In genomic region chr16:8173111-8173644, GRCh38 we compare ENCODE assay signal across 8 cellular contexts.
DNase-seq lines count a peak whose midpoint lies in the region; ATAC-seq, FAIRE-seq and TF ChIP-seq lines count a peak whose summit lies in the region.

No MANE protein-coding gene starts in this region.

- CTCF ChIA-PET in HCT116 (lab: Charles Lee) = no interaction called here

- peak; percentile 56 for FAIRE-seq in D721Med (lab: Jason Lieb, UNC)

- ATAC-seq in HCT116 (peak; percentile 78), heart left ventricle (peak in 3 of 4 donors; percentile 62 to 74 (median 70)), HG03108 (IDR thresholded peaks at IDR 0.05; ENCODE audit: unreplicated experiment) (no peak), T-helper 17 cell (no peak)

- POLR2A ChIA-PET in HCT116 (lab: Charles Lee) = no interaction called here

- H3K4me1 Mint-ChIP-seq in T-helper 17 cell = no peaks in the 10 kb centered on the region

- H3K36me3 Mint-ChIP-seq in T-helper 17 cell (ENCODE audit: low read depth) = no peaks in the 10 kb centered on the region

- H2AFZ ChIP-seq in HCT116 (ENCODE audit: low read depth, low read length, poor library complexity, severe bottlenecking) = no peak overlapping the region

- no peak overlapping the region for H3K4me2 ChIP-seq in HCT116 (ENCODE audit: low read length)

- BruUV-seq in HCT116 (replicated peaks; lab: Mats Ljungman, UMichigan) = no TSS peak

- no peak overlapping the region for H3K27ac Mint-ChIP-seq in T-helper 17 cell

- DNase-seq in D721Med (ENCODE audit: insufficient read length, low spot score) (peak; percentile 32), HCT116 (ENCODE audit: low read depth, low spot score) (peak; percentile 23), NCI-H2227 (lab: John Stamatoyannopoulos, UW; ENCODE audit: unreplicated experiment) (peak; percentile 90), heart left ventricle (peak; percentile 53 to 74 (median 73)), putamen (ENCODE audit: low spot score) (peak; percentile 52), T-helper 17 cell (no peak)
- peak; percentile 29 to 47 for DNase-seq in activated CD4-positive, alpha-beta T cell treated with anti-CD3 and anti-CD28 coated beads, Interleukin-2, amount 50 U/mL, for 48 hours

- peak; percentile 40; the same call in 1 of the 2 replicates for TF ChIP-seq RAD21 in HCT116 (IDR thresholded peaks at IDR 0.05; ENCODE audit: low read depth)

- RAD21 ChIA-PET in HCT116 (lab: Charles Lee; ENCODE audit: low non-redundant PET in 1 of 2, low total read pairs in 2 of 2, uncharacterized antibody in 2 of 2, unreplicated experiment in 2 of 2) = no interaction called here

- 22 to 27% (median 24%) methylated on average over 16 of the region's 16 CpGs for WGBS in heart left ventricle, 4 donors

- intact Hi-C loops in HCT116 (cut with micrococcal nuclease) (loop anchor here (5.0 kb wide), 1 partner anchor 1146 kb away; no protein-coding TSS in a partner anchor), heart left ventricle (cut with DNase I) (loop anchor here in 7 of 10 donors (2.0 to 10.0 kb wide), 8 partner anchors 766 to 1488 kb away; no protein-coding TSS in a partner anchor)

- H3K4me1 ChIP-seq in HCT116 (ENCODE audit: control insufficient read depth in 1 of 2, insufficient read depth in 2 of 2, low read length in 2 of 2) = no peaks in the 10 kb centered on the region
- no peaks in the 10 kb centered on the region for H3K4me1 ChIP-seq in heart left ventricle

- no peaks in the 10 kb centered on the region for H3K27me3 Mint-ChIP-seq in T-helper 17 cell

- H3K79me2 ChIP-seq in HCT116 (ENCODE audit: insufficient read depth, low read length) = no peaks in the 10 kb centered on the region

- H3K4me3 ChIP-seq in HCT116 (replicated peaks in 1 of 2; ENCODE audit: low read depth in 1 of 2, low read length in 2 of 2) = no peak overlapping the region
- no peak overlapping the region for H3K4me3 ChIP-seq in heart left ventricle

- H3K27ac ChIP-seq in HCT116 (ENCODE audit: low read depth, low read length) (no peak overlapping the region), heart left ventricle (no peak overlapping the region)

- no peaks in the 10 kb centered on the region; a peak in 1 of 4 replicates for H3K9me3 ChIP-seq in HCT116 (ENCODE audit: control insufficient read depth in 1 of 2, insufficient read depth in 1 of 2, low read depth in 1 of 2, low read length in 2 of 2)
- H3K9me3 ChIP-seq in heart left ventricle = no peaks in the 10 kb centered on the region
- no peaks in the 10 kb centered on the region for H3K9me3 ChIP-seq in T-helper 17 cell (ENCODE audit: control insufficient read depth, low read length, poor library complexity, severe bottlenecking)

- H3K36me3 ChIP-seq in HCT116 (ENCODE audit: control insufficient read depth in 1 of 2, insufficient read depth in 2 of 2, low read length in 2 of 2) = no peaks in the 10 kb centered on the region
- H3K36me3 ChIP-seq in heart left ventricle = no peaks in the 10 kb centered on the region

- H3K4me3 Mint-ChIP-seq in T-helper 17 cell = no peak overlapping the region

- no peaks in the 10 kb centered on the region for H3K9me2 ChIP-seq in HCT116 (ENCODE audit: insufficient read depth)

- TF ChIP-seq POLR2A in HCT116 (IDR thresholded peaks at IDR 0.05; ENCODE audit: borderline replicate concordance, extremely low read depth, insufficient read depth, insufficient read length) (no peak), heart left ventricle (IDR thresholded peaks at IDR 0.05) (no peak)

- H3K9ac ChIP-seq in HCT116 (ENCODE audit: low read length) = no peak overlapping the region

- TF ChIP-seq CTCF in D721Med (IDR thresholded peaks at IDR 0.05; ENCODE audit: insufficient read depth, missing control alignments) = peak; percentile 94
- TF ChIP-seq CTCF in HCT116 (IDR thresholded peaks at IDR 0.05 in 2 of 3, conservative IDR thresholded peaks at IDR 0.05 in 1 of 3; ENCODE audit: borderline replicate concordance in 1 of 3, insufficient read depth in 1 of 3, low read depth in 2 of 3, low read length in 2 of 3) = peak; percentile 59 to 88 (median 81); a peak in 5 of 6 replicates
- TF ChIP-seq CTCF in heart left ventricle (IDR thresholded peaks at IDR 0.05) = peak; percentile 66 to 83 (median 74)

- no peaks in the 10 kb centered on the region for H4K20me1 ChIP-seq in HCT116 (ENCODE audit: insufficient read depth)

- no peaks in the 10 kb centered on the region for H3K27me3 ChIP-seq in HCT116 (ENCODE audit: insufficient read depth, low read length)
- H3K27me3 ChIP-seq in heart left ventricle = peaks cover 0 to 7% (median 0%) of the 10 kb centered on the region in 9 donors

TF ChIP-seq in HCT116, 20 proteins besides CTCF, POLR2A, EP300 and RAD21:
- TF ChIP-seq SRF (IDR thresholded peaks at IDR 0.05; ENCODE audit: low read depth) = no peak
- TF ChIP-seq EZH2 (IDR thresholded peaks at IDR 0.05) = no peak
- peak; percentile 67 for TF ChIP-seq TCF7L2 (IDR thresholded peaks at IDR 0.05; ENCODE audit: borderline replicate concordance, extremely low read depth, insufficient read depth, insufficient read length)
- TF ChIP-seq POLR2AphosphoS5 (IDR thresholded peaks at IDR 0.05; ENCODE audit: low read depth, low read length) = no peak
- no peak for TF ChIP-seq JUND (IDR thresholded peaks at IDR 0.05)

Comparison
In these comparisons a context has a peak if more than half of its experiments do, and no peak if none do; other contexts are left out.
1. DNase-seq: peak in D721Med (single experiment), HCT116 (single experiment), NCI-H2227 (single experiment), activated CD4-positive, alpha-beta T cell treated with anti-CD3 and anti-CD28 coated beads, Interleukin-2, amount 50 U/mL, for 48 hours (2 of 2), heart left ventricle (5 of 5) and putamen (single experiment); none in T-helper 17 cell (0 of 3).
2. ATAC-seq: peak in HCT116 (single experiment) and heart left ventricle (3 of 4); none in HG03108 (single experiment) and T-helper 17 cell (single experiment).
3. Peak in every context shown above with its lines, with median percentiles within 50 percentile points of each other: CTCF ChIP-seq.